ENCODE assay signal across 8 cellular contexts in genomic region chr17:62995377-62995885, GRCh38. TPM values are rescaled to one million over a fixed set of nuclear protein-coding genes. Genes with fewer than 3 reads are reported as not detected.
DNase-seq lines count a peak whose midpoint lies in the region; ATAC-seq, FAIRE-seq and TF ChIP-seq lines count a peak whose summit lies in the region.

No MANE protein-coding gene starts in this region.

- in situ Hi-C loops in K562 (cut with MboI): no loop called here

- no peak for TF ChIP-seq POLR2A in K562 (conservative IDR thresholded peaks at IDR 0.05)

- no peaks in the 10 kb centered on the region for H3K36me3 ChIP-seq in K562 (ENCODE audit: control insufficient read depth, insufficient read depth, low read length)
- H3K36me3 ChIP-seq in liver (ENCODE audit: control insufficient read depth in 4 of 4, insufficient read depth in 3 of 4, low read depth in 1 of 4, low read length in 3 of 4): no peaks in the 10 kb centered on the region

- TF ChIP-seq RAD21 in K562 (CRISPR knock-in tag; conservative IDR thresholded peaks at IDR 0.05 in 1 of 2, IDR thresholded peaks at IDR 0.05 in 1 of 2) (peak; percentile 57 to 76), liver (IDR thresholded peaks at IDR 0.05) (peak; percentile 55 to 72)

- DNase-seq in AG09309 (ENCODE audit: low read depth): no peak
- DNase-seq in NCI-H82 (lab: John Stamatoyannopoulos, UW): peak; percentile 49
- DNase-seq in K562 (ENCODE audit: extremely low read depth in 1 of 4, low spot score in 3 of 4): peak; percentile 46 to 73 (median 56)
- no peak for DNase-seq in OCI-M2 (lab: John Stamatoyannopoulos, UW; ENCODE audit: unreplicated experiment)

- no TSS peak for BruUV-seq in K562 (replicated peaks; lab: Mats Ljungman, UMichigan)

- intact Hi-C loops in K562 (cut with micrococcal nuclease): loop anchor here (1.0 kb wide), 1 partner anchor 411 kb away; no protein-coding TSS in a partner anchor

- H2AFZ ChIP-seq in K562 (ENCODE audit: low read depth, low read length): peak overlapping the region; percentile 28

- peak overlapping the region; percentile 41 for H3K4me2 ChIP-seq in K562 (ENCODE audit: insufficient read depth, low read length)

- H3K27ac ChIP-seq in K562 (ENCODE audit: extremely low read depth, low read depth, low read length) (peak overlapping the region; percentile 68), liver (ENCODE audit: low read depth in 1 of 2, low read length in 2 of 2) (no peak overlapping the region)

- H3K27me3 ChIP-seq in K562 (ENCODE audit: control insufficient read depth in 2 of 2, insufficient read depth in 2 of 2, low read length in 2 of 2) (no peaks in the 10 kb centered on the region), liver (ENCODE audit: control insufficient read depth in 4 of 4, insufficient read depth in 4 of 4, low read length in 3 of 4) (no peaks in the 10 kb centered on the region)

- peak; percentile 98 for ATAC-seq in K562
- ATAC-seq in GM19324 (IDR thresholded peaks at IDR 0.05; ENCODE audit: low FRiP score, unreplicated experiment): no peak
- ATAC-seq in HG03520 (IDR thresholded peaks at IDR 0.05; ENCODE audit: unreplicated experiment): no peak

- H3K9me1 ChIP-seq in K562 (ENCODE audit: control insufficient read depth, insufficient read depth, low read length): no peaks in the 10 kb centered on the region

- WGBS in K562 (ENCODE audit: insufficient coverage, low coverage, missing lambda C conversion rate): 0% methylated on average over 3 of the region's 3 CpGs
- 75% methylated on average over 3 of the region's 3 CpGs for WGBS in liver

- peak overlapping the region in 1 of 2 experiments; percentile 22; a peak in 2 of 4 replicates for H3K9ac ChIP-seq in K562 (ENCODE audit: insufficient read depth in 1 of 2, low read depth in 2 of 2, low read length in 2 of 2)
- H3K9ac ChIP-seq in liver (ENCODE audit: low read depth in 1 of 2, low read length in 2 of 2): no peak overlapping the region

- CTCF ChIA-PET in K562 (lab: Yijun Ruan, JAX; ENCODE audit: low intra/inter-chr PET ratio): interaction anchor here (1.6 kb wide), 1 partner anchor 411 kb away, joined by 9 read pairs; no protein-coding TSS in a partner anchor

- no peak for TF ChIP-seq EP300 in K562 (IDR thresholded peaks at IDR 0.05; ENCODE audit: low read length)

- POLR2A ChIA-PET in K562 (lab: Yijun Ruan, JAX): interaction anchor here (0.7 to 1.2 kb wide), 3 partner anchors 11 to 33 kb away, joined by 3 to 4 read pairs (median 3); no protein-coding TSS in a partner anchor

- H3K4me1 ChIP-seq in K562 (replicated peaks in 1 of 2; ENCODE audit: control insufficient read depth in 2 of 2, insufficient read depth in 2 of 2, low read length in 2 of 2): peaks cover 0 to 8% of the 10 kb centered on the region in 2 experiments; a peak in 1 of 5 replicates
- no peaks in the 10 kb centered on the region for H3K4me1 ChIP-seq in liver (ENCODE audit: control insufficient read depth in 4 of 4, insufficient read depth in 4 of 4, low read length in 3 of 4)

- peak; percentile 65 for FAIRE-seq in K562 (lab: Jason Lieb, UNC)

- H3K4me3 ChIP-seq in AG09309 (ENCODE audit: control insufficient read depth, low read depth, low read length) (no peak overlapping the region), K562 (no peak overlapping the region), liver (ENCODE audit: low read depth in 1 of 3, low read length in 3 of 3) (no peak overlapping the region)

- H3K9me3 ChIP-seq in K562 (replicated peaks; ENCODE audit: control insufficient read depth, insufficient read depth, low read depth, low read length) (no peaks in the 10 kb centered on the region), liver (ENCODE audit: control insufficient read depth in 4 of 4, low read length in 3 of 4) (no peaks in the 10 kb centered on the region)

- TF ChIP-seq CTCF in AG09309 (IDR thresholded peaks at IDR 0.05; ENCODE audit: control insufficient read depth, insufficient read depth, low read depth, low read length, missing control alignments): peak; percentile 54
- peak; percentile 47 for TF ChIP-seq CTCF in GM12874 (IDR thresholded peaks at IDR 0.05; ENCODE audit: insufficient read depth, low read depth, low read length)
- peak; percentile 63 to 74 (median 73); a peak in 5 of 6 replicates for TF ChIP-seq CTCF in K562 (IDR thresholded peaks at IDR 0.05 in 2 of 3, conservative IDR thresholded peaks at IDR 0.05 in 1 of 3; ENCODE audit: insufficient read depth in 2 of 3, low read depth in 1 of 3, low read length in 3 of 3)
- peak; percentile 24 for TF ChIP-seq CTCF in liver (IDR thresholded peaks at IDR 0.05; ENCODE audit: low read depth, low read length, missing input control)

- H3K79me2 ChIP-seq in K562 (ENCODE audit: control insufficient read depth, insufficient read depth, low read length): no peaks in the 10 kb centered on the region

- no peaks in the 10 kb centered on the region for H4K20me1 ChIP-seq in K562 (replicated peaks; ENCODE audit: control insufficient read depth, insufficient read depth, low read length)

TF ChIP-seq in K562, 482 proteins besides CTCF, POLR2A, EP300 and RAD21 (continues in another document):
- TF ChIP-seq USF2 (CRISPR knock-in tag; IDR thresholded peaks at IDR 0.05): no peak
- TF ChIP-seq TAL1 (IDR thresholded peaks at IDR 0.05): no peak
- TF ChIP-seq BRD9 (IDR thresholded peaks at IDR 0.05; ENCODE audit: low read depth, partially characterized antibody): peak; percentile 61
- TF ChIP-seq RFX7 (CRISPR knock-in tag; IDR thresholded peaks at IDR 0.05): no peak
- TF ChIP-seq LEF1 (IDR thresholded peaks at IDR 0.05): peak; percentile 3; the same call in 1 of the 2 replicates
- TF ChIP-seq, protein P1, sequence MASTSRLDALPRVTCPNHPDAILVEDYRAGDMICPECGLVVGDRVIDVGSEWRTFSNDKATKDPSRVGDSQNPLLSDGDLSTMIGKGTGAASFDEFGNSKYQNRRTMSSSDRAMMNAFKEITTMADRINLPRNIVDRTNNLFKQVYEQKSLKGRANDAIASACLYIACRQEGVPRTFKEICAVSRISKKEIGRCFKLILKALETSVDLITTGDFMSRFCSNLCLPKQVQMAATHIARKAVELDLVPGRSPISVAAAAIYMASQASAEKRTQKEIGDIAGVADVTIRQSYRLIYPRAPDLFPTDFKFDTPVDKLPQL (IDR thresholded peaks at IDR 0.05; ENCODE audit: extremely low read depth, insufficient read length): no peak
- TF ChIP-seq FIP1L1 (IDR thresholded peaks at IDR 0.05; ENCODE audit: low read depth, low read length, poor library complexity, severe bottlenecking): no peak
- no peak for TF ChIP-seq HDAC1 (IDR thresholded peaks at IDR 0.05)
- TF ChIP-seq ZFP1 (CRISPR knock-in tag; IDR thresholded peaks at IDR 0.05): no peak

TF ChIP-seq in liver, 16 proteins besides CTCF, POLR2A, EP300 and RAD21 (continues in another document):
- TF ChIP-seq NR2F2 (IDR thresholded peaks at IDR 0.05) (no peak), ATF3 (IDR thresholded peaks at IDR 0.05) (no peak), SP1 (IDR thresholded peaks at IDR 0.05) (no peak), FOXA2 (IDR thresholded peaks at IDR 0.05) (no peak), REST (IDR thresholded peaks at IDR 0.05) (no peak), YY1 (IDR thresholded peaks at IDR 0.05) (no peak)

RNA-seq across cellular contexts. Expression of gene TANC2, which starts 29.4 kb away (rescaled TPM):
- total RNA-seq in K562 (2011; cell fraction: chromatin; rRNA removed; ENCODE audit: low replicate concordance): 71.3 and 82.5 TPM in 2 replicates
- 51.7 and 56.6 TPM in 2 replicates for total RNA-seq in K562 (2011; cell fraction: nucleolus; rRNA removed)
- 50.4 and 53.1 TPM in 2 replicates for total RNA-seq in K562 (2011; cell fraction: nucleoplasm; rRNA removed)
- total RNA-seq in K562 (2014; rRNA removed) (2.6 and 4.3 TPM in 2 replicates), K562 (2014; rRNA removed; fragmentation: Illumina TruSeq; extraction: Trizol) (5.7 and 6.0 TPM in 2 replicates), K562 (2015; rRNA removed; fragmentation: Illumina TruSeq; extraction: Trizol) (6.0 and 6.8 TPM in 2 replicates), K562 (2021) (7.3 and 7.8 TPM in 2 replicates), liver (1 to 10 TPM; 6.9 to 7.7 TPM)
- polyA plus RNA-seq in K562 (2011; rRNA removed) (3.2 and 5.3 TPM in 2 replicates), K562 (2014; fragmentation: Illumina TruSeq; extraction: Trizol) (4.5 and 5.5 TPM in 2 replicates), K562 (2014; fragmentation: Nextera tagmentation; extraction: Ambion mirVana) (1 to 10 TPM in 1 of 2 experiments, under 1 TPM in 1; 0.46 to 1.0 TPM), K562 (2014; rRNA removed) (1.1 and 3.2 TPM in 2 replicates), liver (1 to 10 TPM; 1.2 TPM)
- polyA plus RNA-seq in K562 (2011; cell fraction: cytosol; rRNA removed): 3.2 and 3.7 TPM in 2 replicates
- polyA plus RNA-seq in K562 (2011; cell fraction: nucleus; rRNA removed): 10.2 and 25.1 TPM in 2 replicates
- 4.3 and 4.6 TPM in 2 replicates for polyA plus RNA-seq in K562 (2012)
- polyA minus RNA-seq in K562 (2011; rRNA and poly(A)+ RNA removed): 39.5 and 46.1 TPM in 2 replicates
- polyA minus RNA-seq in K562 (2011; cell fraction: cytosol; rRNA and poly(A)+ RNA removed): 8.1 and 17.5 TPM in 2 replicates
- polyA minus RNA-seq in K562 (2011; cell fraction: nucleus; rRNA and poly(A)+ RNA removed): 53.3 and 58.4 TPM in 2 replicates

Comparison
In these comparisons a context has a peak if more than half of its experiments do, and no peak if none do; other contexts are left out.
1. DNase-seq: peak in NCI-H82 (single experiment) and K562 (4 of 4); none in AG09309 (single experiment) and OCI-M2 (single experiment).
2. Peak in every context shown above with its lines, with median percentiles within 50 percentile points of each other: CTCF ChIP-seq.